In genomic region chr19:53103141-53103902, GRCh38 we compare ENCODE assay signal across 8 cellular contexts. TPM values are rescaled to one million over a fixed set of nuclear protein-coding genes. Genes with fewer than 3 reads are reported as not detected.
DNase-seq lines count a peak whose midpoint lies in the region; ATAC-seq and TF ChIP-seq lines count a peak whose summit lies in the region.

Gene ZNF160, minus strand, starts transcription at chr19:53103422. Its CDS starts 17,146 bp downstream, at chr19:53086276.

- H3K4me1 Mint-ChIP-seq in activated T-cell treated with anti-CD3 and anti-CD28 coated beads, Interleukin-2, amount 50 U/mL, for 4 hours (ENCODE audit: low read depth), result peaks cover 23% of the 10 kb centered on the region

- CTCF ChIA-PET in PC-9 (lab: Charles Lee), result no interaction called here

- peak; percentile 97 for ATAC-seq in GM21529 (IDR thresholded peaks at IDR 0.05; ENCODE audit: unreplicated experiment)
- peak; percentile 96 to 97 for ATAC-seq in activated T-cell treated with anti-CD3 and anti-CD28 coated beads, Interleukin-2, amount 50 U/mL, for 4 hours

- no peaks in the 10 kb centered on the region for H3K9me2 ChIP-seq in PC-9 (ENCODE audit: insufficient read depth)

- H3K27me3 ChIP-seq in PC-9 (ENCODE audit: insufficient read depth, low read depth) (no peaks in the 10 kb centered on the region), esophagus (ENCODE audit: control insufficient read depth in 1 of 2, insufficient read depth in 2 of 2, low read length in 2 of 2) (no peaks in the 10 kb centered on the region), mucosa of stomach (ENCODE audit: control insufficient read depth, insufficient read depth, low read length) (no peaks in the 10 kb centered on the region)

- peaks cover 12% of the 10 kb centered on the region for H3K4me1 ChIP-seq in PC-9 (replicated peaks; ENCODE audit: insufficient read depth)
- H3K4me1 ChIP-seq in esophagus (ENCODE audit: control insufficient read depth in 2 of 2, insufficient read depth in 2 of 2, low read length in 1 of 2), result peaks cover 0 to 3% of the 10 kb centered on the region in 2 donors
- H3K4me1 ChIP-seq in mucosa of stomach (ENCODE audit: control insufficient read depth, insufficient read depth, low read length), result peaks cover 8% of the 10 kb centered on the region

- BruUV-seq in PC-9 (replicated peaks; lab: Mats Ljungman, UMichigan), result no TSS peak

- POLR2A ChIA-PET in PC-9 (lab: Charles Lee; ENCODE audit: unreplicated experiment), result no interaction called here

- H3K9ac ChIP-seq in mucosa of stomach (ENCODE audit: low read length), result peak within 1 kb of the TSS; percentile 98

- peak within 1 kb of the TSS; percentile 99 for H3K4me2 ChIP-seq in PC-9

- TF ChIP-seq RAD21 in Ishikawa (IDR thresholded peaks at IDR 0.05; ENCODE audit: low read depth), result no peak

- H3K4me3 ChIP-seq in PC-9 (peak within 1 kb of the TSS; percentile 94), esophagus (ENCODE audit: low read depth in 1 of 2, low read length in 2 of 2) (peak within 1 kb of the TSS; percentile 86 to 90), mucosa of stomach (ENCODE audit: low read length) (peak within 1 kb of the TSS; percentile 94)

- peaks cover 39% of the 10 kb centered on the region for H3K79me2 ChIP-seq in PC-9 (ENCODE audit: low read depth)

- H3K9me3 Mint-ChIP-seq in activated T-cell treated with anti-CD3 and anti-CD28 coated beads, Interleukin-2, amount 50 U/mL, for 4 hours, result peaks cover 20% of the 10 kb centered on the region

- DNase-seq in DMS114 treated with DMSO at 0.1 percent for 48 hours (lab: John Stamatoyannopoulos, UW; ENCODE audit: unreplicated experiment), result peak; percentile 96
- peak; percentile 92 to 99 for DNase-seq in PC-9
- peak; percentile 98 for DNase-seq in activated T-cell treated with anti-CD3 and anti-CD28 coated beads, Interleukin-2, amount 50 U/mL, for 4 hours
- peak; percentile 99 for DNase-seq in stimulated activated CD8-positive, alpha-beta memory T cell treated with anti-CD3 and anti-CD28 coated beads, Interleukin-7, amount 100 ng/mL, for 1 hour (ENCODE audit: low read depth in 2 of 2)

- peaks cover 19% of the 10 kb centered on the region for H3K36me3 Mint-ChIP-seq in activated T-cell treated with anti-CD3 and anti-CD28 coated beads, Interleukin-2, amount 50 U/mL, for 4 hours (ENCODE audit: insufficient read depth)

- H3K9me3 ChIP-seq in PC-9 (ENCODE audit: insufficient read depth, low read depth) (0 out of 2 replicates have a peak, but pooled peaks cover 4% of the 10 kb centered on the region), esophagus (ENCODE audit: control insufficient read depth in 2 of 2, insufficient read depth in 1 of 2, low read depth in 1 of 2, low read length in 1 of 2) (peaks cover 3% of the 10 kb centered on the region in 2 donors), mucosa of stomach (ENCODE audit: control insufficient read depth, low read length) (no peaks in the 10 kb centered on the region)

- H3K36me3 ChIP-seq in PC-9 (ENCODE audit: low read depth) (peaks cover 12% of the 10 kb centered on the region), esophagus (ENCODE audit: control insufficient read depth in 2 of 2, insufficient read depth in 2 of 2, low read length in 1 of 2) (peaks cover 0 to 4% of the 10 kb centered on the region in 2 donors), mucosa of stomach (ENCODE audit: control insufficient read depth, insufficient read depth, low read length) (no peaks in the 10 kb centered on the region)

- no peak for TF ChIP-seq EP300 in Ishikawa (IDR thresholded peaks at IDR 0.05; ENCODE audit: borderline replicate concordance)

- 1 to 2% methylated on average over 59 to 60 of the region's 60 CpGs for WGBS in esophagus, 2 donors

- H3K27ac ChIP-seq in PC-9 (peak within 1 kb of the TSS; percentile 60), esophagus (ENCODE audit: low read depth in 2 of 2, low read length in 1 of 2) (peak within 1 kb of the TSS; percentile 90 to 98)

- intact Hi-C loops in PC-9 (cut with micrococcal nuclease; ENCODE audit: unreplicated experiment), result loop anchor here (1.0 kb wide), 2 partner anchors 94 to 110 kb away; no protein-coding TSS in a partner anchor

- no peak for TF ChIP-seq CTCF in PC-9 (conservative IDR thresholded peaks at IDR 0.05)

- H3K4me3 Mint-ChIP-seq in activated T-cell treated with anti-CD3 and anti-CD28 coated beads, Interleukin-2, amount 50 U/mL, for 4 hours, result peak within 1 kb of the TSS; percentile 87

- no peaks in the 10 kb centered on the region for H3K27me3 Mint-ChIP-seq in activated T-cell treated with anti-CD3 and anti-CD28 coated beads, Interleukin-2, amount 50 U/mL, for 4 hours (ENCODE audit: low read depth)

- peak within 1 kb of the TSS; percentile 95 for H2AFZ ChIP-seq in PC-9

- H3F3A ChIP-seq in PC-9 (ENCODE audit: insufficient read depth, low read depth), result peaks cover 8% of the 10 kb centered on the region; the same call in 1 of the 2 replicates

- peaks cover 20% of the 10 kb centered on the region for H4K20me1 ChIP-seq in PC-9 (ENCODE audit: insufficient read depth)

TF ChIP-seq in Ishikawa, 13 proteins besides CTCF, POLR2A, EP300 and RAD21:
- TF ChIP-seq NFIC (IDR thresholded peaks at IDR 0.05) (no peak), CREB1 (IDR thresholded peaks at IDR 0.05; ENCODE audit: low read depth) (no peak), ZBTB7A (IDR thresholded peaks at IDR 0.05; ENCODE audit: low read depth) (peak; percentile 62; the same call in 1 of the 2 replicates), YY1 (IDR thresholded peaks at IDR 0.05; ENCODE audit: low read depth) (peak; percentile 77), FOXM1 (IDR thresholded peaks at IDR 0.05; ENCODE audit: borderline replicate concordance, low read depth) (no peak), EGR1 (IDR thresholded peaks at IDR 0.05) (peak; percentile 68), TAF1 (IDR thresholded peaks at IDR 0.05; ENCODE audit: low read depth) (peak; percentile 76; the same call in 1 of the 2 replicates), USF1 (IDR thresholded peaks at IDR 0.05) (no peak), TCF12 (IDR thresholded peaks at IDR 0.05; ENCODE audit: low read depth) (0 out of 2 replicates have a peak, but pooled peaks have one; percentile 19), CEBPB (IDR thresholded peaks at IDR 0.05) (no peak), TEAD4 (IDR thresholded peaks at IDR 0.05) (no peak)
- TF ChIP-seq, protein P1, sequence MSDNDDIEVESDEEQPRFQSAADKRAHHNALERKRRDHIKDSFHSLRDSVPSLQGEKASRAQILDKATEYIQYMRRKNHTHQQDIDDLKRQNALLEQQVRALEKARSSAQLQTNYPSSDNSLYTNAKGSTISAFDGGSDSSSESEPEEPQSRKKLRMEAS (IDR thresholded peaks at IDR 0.05), result peak; percentile 44; the same call in 1 of the 2 replicates
- TF ChIP-seq, protein P2, sequence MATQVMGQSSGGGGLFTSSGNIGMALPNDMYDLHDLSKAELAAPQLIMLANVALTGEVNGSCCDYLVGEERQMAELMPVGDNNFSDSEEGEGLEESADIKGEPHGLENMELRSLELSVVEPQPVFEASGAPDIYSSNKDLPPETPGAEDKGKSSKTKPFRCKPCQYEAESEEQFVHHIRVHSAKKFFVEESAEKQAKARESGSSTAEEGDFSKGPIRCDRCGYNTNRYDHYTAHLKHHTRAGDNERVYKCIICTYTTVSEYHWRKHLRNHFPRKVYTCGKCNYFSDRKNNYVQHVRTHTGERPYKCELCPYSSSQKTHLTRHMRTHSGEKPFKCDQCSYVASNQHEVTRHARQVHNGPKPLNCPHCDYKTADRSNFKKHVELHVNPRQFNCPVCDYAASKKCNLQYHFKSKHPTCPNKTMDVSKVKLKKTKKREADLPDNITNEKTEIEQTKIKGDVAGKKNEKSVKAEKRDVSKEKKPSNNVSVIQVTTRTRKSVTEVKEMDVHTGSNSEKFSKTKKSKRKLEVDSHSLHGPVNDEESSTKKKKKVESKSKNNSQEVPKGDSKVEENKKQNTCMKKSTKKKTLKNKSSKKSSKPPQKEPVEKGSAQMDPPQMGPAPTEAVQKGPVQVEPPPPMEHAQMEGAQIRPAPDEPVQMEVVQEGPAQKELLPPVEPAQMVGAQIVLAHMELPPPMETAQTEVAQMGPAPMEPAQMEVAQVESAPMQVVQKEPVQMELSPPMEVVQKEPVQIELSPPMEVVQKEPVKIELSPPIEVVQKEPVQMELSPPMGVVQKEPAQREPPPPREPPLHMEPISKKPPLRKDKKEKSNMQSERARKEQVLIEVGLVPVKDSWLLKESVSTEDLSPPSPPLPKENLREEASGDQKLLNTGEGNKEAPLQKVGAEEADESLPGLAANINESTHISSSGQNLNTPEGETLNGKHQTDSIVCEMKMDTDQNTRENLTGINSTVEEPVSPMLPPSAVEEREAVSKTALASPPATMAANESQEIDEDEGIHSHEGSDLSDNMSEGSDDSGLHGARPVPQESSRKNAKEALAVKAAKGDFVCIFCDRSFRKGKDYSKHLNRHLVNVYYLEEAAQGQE (IDR thresholded peaks at IDR 0.05; ENCODE audit: low read depth), result no peak

RNA-seq across cellular contexts. Expression of gene ZNF160, which starts in this region (rescaled TPM):
- 25.1 and 27.4 TPM in 2 replicates for total RNA-seq in PC-9 (2021)
- 10 to 100 TPM in 2 of 3 donors, 1 to 10 TPM in 1; 9.0 to 14.8 (median 12.4) TPM for total RNA-seq in activated T-cell treated with anti-CD3 and anti-CD28 coated beads, Interleukin-2, amount 50 U/mL, for 4 hours
- polyA plus RNA-seq in esophagus, result 10 to 100 TPM in 1 of 2 donors, 1 to 10 TPM in 1; 7.6 to 18.2 TPM

Comparison
In these comparisons a context has a peak if more than half of its experiments do, and no peak if none do; other contexts are left out.
1. Peak in every context shown above with its lines: DNase-seq, ATAC-seq, H3K4me3 ChIP-seq and H3K27ac ChIP-seq.